Comparison of ENCODE assay signal across 10 cellular contexts in genomic region chr2:55922488-55922887, GRCh38. TPM values are rescaled to one million over a fixed set of nuclear protein-coding genes. Genes with fewer than 3 reads are reported as not detected.
DNase-seq lines count a peak whose midpoint lies in the region; ATAC-seq and TF ChIP-seq lines count a peak whose summit lies in the region.
"Had no signal": no experiment of that assay in that cellular context is flagged by ENCODE, and none has a peak within 500 bp of the region (broad histone marks: within the 10 kb centered on the region; RNA-seq: fewer than 3 reads in every experiment).

No MANE protein-coding gene starts in this region.

- no peaks in the 10 kb centered on the region for H3K36me3 ChIP-seq in H7 (replicated peaks; ENCODE audit: control insufficient read depth, insufficient read depth, low read length)

- POLR2A ChIA-PET in MCF 10A (lab: Yijun Ruan, JAX), result interaction anchor here (0.6 to 2.1 kb wide), 25 partner anchors 10 to 203 kb away, joined by 3 to 62 read pairs (median 5); no protein-coding TSS in a partner anchor

- H3K9me3 ChIP-seq in iPS-18c (ENCODE audit: control insufficient read depth, insufficient read depth, low read length), result no peaks in the 10 kb centered on the region

- TF ChIP-seq CTCF in MCF 10A (IDR thresholded peaks at IDR 0.05; ENCODE audit: unreplicated experiment) (no peak), GM10266 (IDR thresholded peaks at IDR 0.05; ENCODE audit: control insufficient read depth, insufficient read depth, low read depth, missing control alignments) (no peak)

- peaks cover 13% of the 10 kb centered on the region for H3K36me3 Mint-ChIP-seq in MCF 10A (ENCODE audit: insufficient read depth, unreplicated experiment)
- H3K36me3 Mint-ChIP-seq: IgD-negative memory B cell had no signal

- peak overlapping the region; percentile 87 for H3K4me3 Mint-ChIP-seq in MCF 10A (ENCODE audit: unreplicated experiment)

- H3K27me3 Mint-ChIP-seq in MCF 10A (ENCODE audit: insufficient read depth, unreplicated experiment), result no peaks in the 10 kb centered on the region

- peak overlapping the region; percentile 87 for H3K27ac Mint-ChIP-seq in MCF 10A (ENCODE audit: low read depth, unreplicated experiment)
- H3K27ac Mint-ChIP-seq: activated T-helper 2 cell treated with anti-CD3 and anti-CD28 coated beads, Interferon-gamma antibody, Interleukin-2, Interleukin-4, amounts not matched to agents 10 μg/mL and 5 μg/mL and 100 μg/mL, durations not matched to agents 14 hours and 24 hours and 36 hours; IgD-negative memory B cell had no signal

- CTCF ChIA-PET in MCF 10A (lab: Yijun Ruan, JAX), result interaction anchor here (0.6 to 2.0 kb wide), 23 partner anchors 9 to 1491 kb away, joined by 3 to 45 read pairs (median 5); no protein-coding TSS in a partner anchor

- intact Hi-C loops in MCF 10A (cut with micrococcal nuclease), result loop anchor here (2.0 to 5.0 kb wide), 2 partner anchors 34 to 85 kb away; no protein-coding TSS in a partner anchor

- no TSS peak for BruUV-seq in MCF 10A (replicated peaks; lab: Mats Ljungman, UMichigan)

- no peak for ATAC-seq in GM19397 (IDR thresholded peaks at IDR 0.05; ENCODE audit: unreplicated experiment)

- H3K4me1 Mint-ChIP-seq in MCF 10A (ENCODE audit: insufficient read depth, unreplicated experiment), result peaks cover 10% of the 10 kb centered on the region

- peaks cover 27% of the 10 kb centered on the region for H3K27me3 ChIP-seq in H7 (ENCODE audit: control insufficient read depth, insufficient read depth, low read length)

- DNase-seq in H7, result peak; percentile 58
- DNase-seq in MCF 10A (ENCODE audit: unreplicated experiment), result peak; percentile 51
- no peak for DNase-seq in skeletal muscle cell (ENCODE audit: low read depth)
- no peak for DNase-seq in GM10266 (ENCODE audit: extremely low spot score)
- DNase-seq in T1000 (lab: John Stamatoyannopoulos, UW), result no peak
- no peak for DNase-seq in occipital lobe (lab: John Stamatoyannopoulos, UW)

- H3K9me3 Mint-ChIP-seq in MCF 10A (ENCODE audit: unreplicated experiment), result no peaks in the 10 kb centered on the region
- H3K9me3 Mint-ChIP-seq: activated T-helper 2 cell treated with anti-CD3 and anti-CD28 coated beads, Interferon-gamma antibody, Interleukin-2, Interleukin-4, amounts not matched to agents 10 μg/mL and 5 μg/mL and 100 μg/mL, durations not matched to agents 14 hours and 24 hours and 36 hours had no signal

- H3K4me3 ChIP-seq in H7 (ENCODE audit: insufficient read depth, low read depth, low read length) (peak overlapping the region; percentile 61), iPS-18c (ENCODE audit: insufficient read depth, low read depth, low read length) (peak overlapping the region; percentile 75), skeletal muscle cell (ENCODE audit: low read depth, low read length) (peak overlapping the region; percentile 67)

RNA-seq across cellular contexts. Expression of gene EFEMP1, which starts 1.1 kb away (rescaled TPM):
- 9.4 and 12.4 TPM in 2 replicates for total RNA-seq in H7 (2014; rRNA removed; shearing (Covaris generic))
- total RNA-seq in MCF 10A (2022), result 125 and 163 TPM in 2 replicates
- total RNA-seq in occipital lobe, result 2.8 TPM
- total RNA-seq: activated T-helper 2 cell treated with anti-CD3 and anti-CD28 coated beads, Interferon-gamma antibody, Interleukin-2, Interleukin-4, amounts not matched to agents 10 μg/mL and 5 μg/mL and 100 μg/mL, durations not matched to agents 14 hours and 24 hours and 36 hours had no signal

Comparison
In these comparisons a context has a peak if more than half of its experiments do, and no peak if none do; other contexts are left out.
1. DNase-seq: peak in H7 (single experiment) and MCF 10A (single experiment); none in skeletal muscle cell (single experiment), GM10266 (single experiment), T1000 (single experiment) and occipital lobe (single experiment).
2. Peak in every context shown above with its lines, with median percentiles within 50 percentile points of each other: H3K4me3 ChIP-seq.